In the genomic region with DNA sequence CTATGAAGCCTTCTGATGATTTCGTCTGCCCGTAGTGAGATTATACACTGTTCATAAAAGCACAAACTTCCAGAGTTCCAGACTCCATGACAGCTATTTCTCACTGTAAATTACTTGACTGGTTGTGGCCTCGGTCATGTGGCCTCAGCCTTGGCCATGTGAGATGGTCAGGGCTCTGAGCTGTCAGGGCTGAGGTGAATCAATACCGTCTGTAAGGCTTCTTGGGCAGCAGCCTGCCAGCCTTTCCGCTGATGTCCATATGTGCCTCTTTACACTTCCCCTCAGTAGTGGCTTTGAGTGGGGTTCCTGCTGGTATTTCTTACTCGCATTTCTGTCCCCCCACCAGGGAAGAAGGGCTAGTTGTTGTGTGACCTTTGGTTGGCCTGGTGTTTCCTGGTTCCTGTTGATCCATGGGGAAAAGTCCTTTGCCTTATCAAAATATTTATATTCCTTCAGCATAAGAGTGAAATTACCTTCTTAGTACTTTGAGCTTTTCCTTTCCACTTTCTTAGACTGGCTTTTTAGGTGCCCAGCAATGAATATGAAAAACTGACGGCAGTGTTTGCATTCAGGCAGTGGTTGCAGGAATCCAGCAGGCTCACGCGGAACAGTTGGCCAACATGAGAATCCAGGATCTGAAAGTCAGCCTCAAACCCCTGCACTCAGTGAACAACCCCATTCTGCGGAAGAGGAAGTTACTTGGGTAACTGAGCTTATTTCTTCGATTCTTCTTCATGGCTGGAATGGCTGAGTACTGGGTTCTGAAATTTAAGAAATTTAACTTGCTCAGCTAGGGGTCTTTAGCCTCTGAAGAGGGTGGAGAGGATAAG, we compare ENCODE assay signal across 23 cellular contexts. TPM values are rescaled to one million over a fixed set of nuclear protein-coding genes. Genes with fewer than 3 reads are reported as not detected.
DNase-seq lines count a peak whose midpoint lies in the region; ATAC-seq and TF ChIP-seq lines count a peak whose summit lies in the region.
"Had no signal": no experiment of that assay in that cellular context is flagged by ENCODE, and none has a peak within 500 bp of the region (broad histone marks: within the 10 kb centered on the region; RNA-seq: fewer than 3 reads in every experiment).

No MANE protein-coding gene starts in this region.

- H3K36me3 Mint-ChIP-seq in progenitor cell of endocrine pancreas (ENCODE audit: insufficient read depth): peaks cover 35% of the 10 kb centered on the region

- peak overlapping the region in 1 of 5 donors; percentile 35 for H3K27ac ChIP-seq in adrenal gland
- H3K27ac ChIP-seq in left lung: peak overlapping the region in 1 of 2 donors; percentile 49
- H3K27ac ChIP-seq: testis had no signal

- 67 to 78% (median 76%) methylated on average over 11 of the region's 11 CpGs for WGBS in adrenal gland, 4 donors

- H3K4me3 ChIP-seq in adrenal gland: no peak overlapping the region
- no peak overlapping the region for H3K4me3 ChIP-seq in left lung
- H3K4me3 ChIP-seq: testis had no signal

- no peak overlapping the region for H3K4me3 Mint-ChIP-seq in progenitor cell of endocrine pancreas (ENCODE audit: low read depth)
- H3K4me3 Mint-ChIP-seq: H9, naive B cell had no signal

- intact Hi-C loops in Right ventricle myocardium inferior (cut with DNase I): no loop called here
- intact Hi-C loops in left ventricle myocardium superior (cut with micrococcal nuclease): no loop called here
- intact Hi-C loops in adrenal gland (cut with DNase I): no loop called here
- intact Hi-C loops in left lung (cut with DNase I): no loop called here

- DNase-seq in Right ventricle myocardium inferior (ENCODE audit: missing footprints) (no peak), left ventricle myocardium superior (no peak), adrenal gland (peak in 4 of 7 donors; percentile 20 to 46 (median 30)), left lung (peak in 1 of 2 donors; percentile 38), progenitor cell of endocrine pancreas (ENCODE audit: low spot score, unreplicated experiment) (no peak), iPS-NIHi11 (ENCODE audit: low spot score) (no peak), NCI-H1092 treated with DMSO at 0.1 percent for 48 hours (lab: John Stamatoyannopoulos, UW) (no peak)
- DNase-seq: activated CD4-positive, alpha-beta T cell treated with anti-CD3 and anti-CD28 coated beads, Interleukin-2, amount 50 U/mL, for 48 hours; activated CD4-positive, CD25-positive, alpha-beta regulatory T cell; activated gamma-delta T cell treated with Interleukin-2 at 50 U/mL for 16 hours; activated T-cell treated with anti-CD3 and anti-CD28 coated beads for 4 hours; cortex of kidney; EL; H9; mesendoderm; naive B cell; NCI-H187; occipital lobe; stimulated activated CD4-positive, alpha-beta T cell treated with anti-CD3 and anti-CD28 coated beads, Interleukin-4, amount 100 ng/mL, for 4 hours; stimulated activated naive CD4-positive, alpha-beta T cell treated with Interleukin-2 at 50 U/mL for 16 hours; T-helper 9 cell; testis had no signal

- peak overlapping the region; percentile 35 for H3K27ac Mint-ChIP-seq in progenitor cell of endocrine pancreas

- TF ChIP-seq CTCF in adrenal gland (IDR thresholded peaks at IDR 0.05) (no peak), left lung (IDR thresholded peaks at IDR 0.05) (no peak), progenitor cell of endocrine pancreas (IDR thresholded peaks at IDR 0.05; ENCODE audit: unreplicated experiment) (no peak)

- peaks cover 0 to 66% of the 10 kb centered on the region in 2 donors for H3K36me3 ChIP-seq in adrenal gland (replicated peaks in 1 of 2)
- H3K36me3 ChIP-seq in left lung: peaks cover 6 to 97% of the 10 kb centered on the region in 2 donors

- no peaks in the 10 kb centered on the region for H3K9me3 Mint-ChIP-seq in progenitor cell of endocrine pancreas (ENCODE audit: low read depth)
- H3K9me3 Mint-ChIP-seq: H9, naive B cell had no signal

- H3K27me3 Mint-ChIP-seq in progenitor cell of endocrine pancreas: no peaks in the 10 kb centered on the region
- H3K27me3 Mint-ChIP-seq: naive B cell had no signal

- H3K27me3 ChIP-seq in adrenal gland (no peaks in the 10 kb centered on the region), left lung (no peaks in the 10 kb centered on the region)
- H3K27me3 ChIP-seq: testis had no signal

- no peak for TF ChIP-seq POLR2A in adrenal gland (IDR thresholded peaks at IDR 0.05)

- H3K4me1 Mint-ChIP-seq in progenitor cell of endocrine pancreas (ENCODE audit: low read depth): no peaks in the 10 kb centered on the region
- H3K4me1 Mint-ChIP-seq: H9 had no signal

- H3K9me3 ChIP-seq in adrenal gland (replicated peaks in 1 of 3): no peaks in the 10 kb centered on the region
- no peaks in the 10 kb centered on the region for H3K9me3 ChIP-seq in left lung
- H3K9me3 ChIP-seq: testis had no signal

- H3K4me1 ChIP-seq in adrenal gland (replicated peaks in 1 of 2) (no peaks in the 10 kb centered on the region), left lung (peaks cover 0 to 2% of the 10 kb centered on the region in 2 donors)
- H3K4me1 ChIP-seq: testis had no signal

- ATAC-seq in Right ventricle myocardium inferior (peak; percentile 40), left ventricle myocardium superior (no peak), left lung (peak; percentile 60), GM18907 (IDR thresholded peaks at IDR 0.05; ENCODE audit: unreplicated experiment) (no peak)

RNA-seq across cellular contexts. Expression of a gene that starts 46.1 kb away (rescaled TPM):
- total RNA-seq in Right ventricle myocardium inferior (26.2 TPM), left ventricle myocardium superior (24.8 TPM), adrenal gland (10 to 100 TPM; 33.9 to 62.1 (median 47.2) TPM), left lung (10 to 100 TPM; 31.7 to 43.1 TPM), progenitor cell of endocrine pancreas (71.5 and 78.7 TPM in 2 replicates)
- polyA plus RNA-seq in adrenal gland: 10 to 100 TPM; 13.8 to 46.2 (median 14.0) TPM

Comparison
In these comparisons a context has a peak if more than half of its experiments do, and no peak if none do; other contexts are left out.
1. ATAC-seq: peak in Right ventricle myocardium inferior (single experiment) and left lung (single experiment); none in left ventricle myocardium superior (single experiment) and GM18907 (single experiment).
2. DNase-seq: peak in adrenal gland (4 of 7); none in Right ventricle myocardium inferior (single experiment), left ventricle myocardium superior (single experiment), progenitor cell of endocrine pancreas (single experiment), iPS-NIHi11 (single experiment) and NCI-H1092 treated with DMSO at 0.1 percent for 48 hours (single experiment).